1 cellular context compared by ENCODE assay signal in genomic region chr6:29649701-29650673, GRCh38.
A peak's percentile ranks its signal among the peaks of the same experiment; 100 is the strongest.
TF ChIP-seq lines count a peak whose summit lies in the region.

No MANE protein-coding gene starts in this region.

TF ChIP-seq in SK-N-SH, 30 proteins besides CTCF, POLR2A, EP300 and RAD21 (continued from another document):
- TF ChIP-seq IRF3 (IDR thresholded peaks at IDR 0.05; ENCODE audit: low read depth, low read length), result no peak
- peak; percentile 73; the same call in 1 of the 2 replicates for TF ChIP-seq YY1 (IDR thresholded peaks at IDR 0.05; ENCODE audit: low read depth)
- peak; percentile 100 for TF ChIP-seq RFX5 (IDR thresholded peaks at IDR 0.05; ENCODE audit: low read length)
- no peak for TF ChIP-seq SIN3A (IDR thresholded peaks at IDR 0.05; ENCODE audit: borderline replicate concordance, low read depth, low read length)
- TF ChIP-seq GABPA (IDR thresholded peaks at IDR 0.05; ENCODE audit: low read depth), result no peak
- no peak for TF ChIP-seq FOSL2 (IDR thresholded peaks at IDR 0.05; ENCODE audit: borderline replicate concordance, low read depth)
- no peak for TF ChIP-seq FOXJ3 (CRISPR knock-in tag; IDR thresholded peaks at IDR 0.05)
- TF ChIP-seq NRF1 (IDR thresholded peaks at IDR 0.05; ENCODE audit: low read depth, low read length), result no peak
- no peak for TF ChIP-seq REST (IDR thresholded peaks at IDR 0.05; ENCODE audit: low read depth, low read length)
- TF ChIP-seq MEF2A (IDR thresholded peaks at IDR 0.05; ENCODE audit: borderline replicate concordance, low read depth), result no peak
- TF ChIP-seq TEAD4 (IDR thresholded peaks at IDR 0.05; ENCODE audit: borderline replicate concordance, insufficient read depth), result no peak
- TF ChIP-seq GATA2 (CRISPR knock-in tag; IDR thresholded peaks at IDR 0.05), result no peak
- TF ChIP-seq NFIC (IDR thresholded peaks at IDR 0.05; ENCODE audit: borderline replicate concordance), result no peak
- no peak for TF ChIP-seq USF2 (IDR thresholded peaks at IDR 0.05; ENCODE audit: borderline replicate concordance, low read depth, low read length)
- TF ChIP-seq TCF12 (IDR thresholded peaks at IDR 0.05), result no peak
